In genomic region chr2:214899751-214900150, GRCh38 we compare ENCODE assay signal across 31 cellular contexts.
A peak's percentile ranks its signal among the peaks of the same experiment; 100 is the strongest.
DNase-seq lines count a peak whose midpoint lies in the region; ATAC-seq and TF ChIP-seq lines count a peak whose summit lies in the region.
"Had no signal": no experiment of that assay in that cellular context is flagged by ENCODE, and none has a peak within 500 bp of the region (broad histone marks: within the 10 kb centered on the region; RNA-seq: fewer than 3 reads in every experiment).

No MANE protein-coding gene starts in this region.

- 59% methylated on average over 4 of the region's 4 CpGs for WGBS in suprapubic skin

- H3K27ac ChIP-seq in epithelial cell of prostate (no peak overlapping the region), suprapubic skin (peak overlapping the region; percentile 82)
- H3K27ac ChIP-seq: ascending aorta, coronary artery, esophagus muscularis mucosa, heart left ventricle, psoas muscle, sigmoid colon, upper lobe of right lung had no signal

- no peaks in the 10 kb centered on the region for H3K9me3 ChIP-seq in suprapubic skin
- H3K9me3 ChIP-seq: ascending aorta, esophagus muscularis mucosa, psoas muscle, sigmoid colon, upper lobe of right lung had no signal

- peaks cover 11% of the 10 kb centered on the region for H3K4me1 ChIP-seq in suprapubic skin
- H3K4me1 ChIP-seq: ascending aorta, esophagus muscularis mucosa, psoas muscle, sigmoid colon, upper lobe of right lung had no signal

- H3K4me3 ChIP-seq in suprapubic skin: no peak overlapping the region
- H3K4me3 ChIP-seq: ascending aorta, coronary artery, esophagus muscularis mucosa, heart left ventricle, psoas muscle, sigmoid colon, upper lobe of right lung had no signal

- DNase-seq in NCI-H1417 (lab: John Stamatoyannopoulos, UW): peak in 2 of 3 experiments; percentile 39 to 62
- no peak for DNase-seq in NCI-H1417 treated with DMSO at 0.1 percent for 48 hours (lab: John Stamatoyannopoulos, UW)
- peak; percentile 24 for DNase-seq in NCI-H774 (lab: John Stamatoyannopoulos, UW)
- peak; percentile 16 for DNase-seq in epithelial cell of prostate (ENCODE audit: low read depth, low spot score)
- no peak for DNase-seq in suprapubic skin (ENCODE audit: low spot score in 2 of 2)
- no peak for DNase-seq in NOMO-1 (lab: John Stamatoyannopoulos, UW; ENCODE audit: unreplicated experiment in 2 of 2)
- DNase-seq in stimulated activated CD4-positive, alpha-beta T cell treated with anti-CD3 and anti-CD28 coated beads, Interleukin-2, amount 100 ng/mL, for 24 hours: no peak
- DNase-seq: activated CD4-positive, alpha-beta T cell treated with anti-CD3 and anti-CD28 coated beads, Interleukin-2, amount 50 U/mL, for 4 hours; activated CD8-positive, alpha-beta memory T cell treated with anti-CD3 and anti-CD28 coated beads, Interleukin-2, amount 10 ng/mL, durations not matched to agents 7 days and 5 days; activated gamma-delta T cell treated with Interleukin-2 at 50 U/mL for 16 hours; activated T-cell treated with anti-CD3 and anti-CD28 coated beads, Interleukin-2, amount 50 U/mL, for 4 hours; DND-41; effector memory CD8-positive, alpha-beta T cell; foreskin melanocyte; heart left ventricle; Kasumi-1; naive thymus-derived CD4-positive, alpha-beta T cell; NCI-H1694 treated with DMSO at 0.1 percent for 48 hours; NCI-H526; nucleus accumbens; OCI-M1; psoas muscle; sigmoid colon; stimulated activated CD4-positive, alpha-beta T cell treated with anti-CD3 and anti-CD28 coated beads, Interleukin-4, amount 100 ng/mL, for 4 hours; upper lobe of right lung had no signal

- TF ChIP-seq POLR2A in suprapubic skin (IDR thresholded peaks at IDR 0.05): no peak

- no peak for TF ChIP-seq CTCF in suprapubic skin (IDR thresholded peaks at IDR 0.05)

- ATAC-seq in HG03432 (IDR thresholded peaks at IDR 0.05; ENCODE audit: unreplicated experiment): no peak
- ATAC-seq: activated CD8-positive, alpha-beta memory T cell treated with anti-CD3 and anti-CD28 coated beads, Interleukin-2, amount 10 ng/mL, durations not matched to agents 7 days and 5 days; activated T-cell treated with anti-CD3 and anti-CD28 coated beads, Interleukin-2, amount 50 U/mL, for 4 hours; effector memory CD8-positive, alpha-beta T cell; heart left ventricle; naive thymus-derived CD4-positive, alpha-beta T cell; psoas muscle; Right ventricle myocardium inferior; SK-N-SH treated with all-trans-retinoic acid at 6 μM for 48 hours; upper lobe of right lung had no signal

- no peak for TF ChIP-seq EP300 in suprapubic skin (IDR thresholded peaks at IDR 0.05)

- no peaks in the 10 kb centered on the region for H3K27me3 ChIP-seq in suprapubic skin
- H3K27me3 ChIP-seq: ascending aorta, esophagus muscularis mucosa, heart left ventricle, sigmoid colon, upper lobe of right lung had no signal

- no peaks in the 10 kb centered on the region for H3K36me3 ChIP-seq in suprapubic skin
- H3K36me3 ChIP-seq: ascending aorta, esophagus muscularis mucosa, heart left ventricle, sigmoid colon, upper lobe of right lung had no signal

Comparison
In these comparisons a context has a peak if more than half of its experiments do, and no peak if none do; other contexts are left out.
1. DNase-seq: peak in NCI-H1417 (2 of 3), NCI-H774 (single experiment) and epithelial cell of prostate (single experiment); none in NCI-H1417 treated with DMSO at 0.1 percent for 48 hours (single experiment), suprapubic skin (0 of 2), NOMO-1 (0 of 2) and stimulated activated CD4-positive, alpha-beta T cell treated with anti-CD3 and anti-CD28 coated beads, Interleukin-2, amount 100 ng/mL, for 24 hours (0 of 2).